ENCODE assay signal across 9 cellular contexts in genomic region chr1:15410884-15411245, GRCh38. TPM values are rescaled to one million over a fixed set of nuclear protein-coding genes. Genes with fewer than 3 reads are reported as not detected.
DNase-seq lines count a peak whose midpoint lies in the region; ATAC-seq, FAIRE-seq and TF ChIP-seq lines count a peak whose summit lies in the region.
"Had no signal": no experiment of that assay in that cellular context is flagged by ENCODE, and none has a peak within 500 bp of the region (broad histone marks: within the 10 kb centered on the region; RNA-seq: fewer than 3 reads in every experiment).

No MANE protein-coding gene starts in this region.

- H3K9me3 ChIP-seq in HAP-1 (no peaks in the 10 kb centered on the region), right cardiac atrium (ENCODE audit: control insufficient read depth, low read length) (no peaks in the 10 kb centered on the region), small intestine (ENCODE audit: control insufficient read depth, low read depth) (no peaks in the 10 kb centered on the region)

- CTCF ChIA-PET in WTC11 (lab: Charles Lee), result interaction anchor here (0.6 to 1.3 kb wide), 2 partner anchors 77 to 87 kb away, joined by 5 to 21 read pairs; no protein-coding TSS in a partner anchor

- H3K27ac ChIP-seq in right cardiac atrium (ENCODE audit: low read length) (no peak overlapping the region), small intestine (ENCODE audit: low read depth in 1 of 2, low read length in 1 of 2) (peak overlapping the region; percentile 90 to 92)

- POLR2A ChIA-PET in WTC11 (lab: Charles Lee), result interaction anchor here (0.6 kb wide), 1 partner anchor 19 kb away, joined by 3 read pairs; no protein-coding TSS in a partner anchor

- intact Hi-C loops in right cardiac atrium (cut with DNase I), result no loop called here

- H3K36me3 ChIP-seq in HAP-1 (replicated peaks), result no peaks in the 10 kb centered on the region; the same call in 1 of the 2 replicates
- H3K36me3 ChIP-seq in small intestine (ENCODE audit: control insufficient read depth in 2 of 2, insufficient read depth in 2 of 2, low read length in 2 of 2), result no peaks in the 10 kb centered on the region

- no peak for DNase-seq in HAP-1 (ENCODE audit: low spot score in 2 of 2)
- no peak for DNase-seq in WTC11 (ENCODE audit: low spot score)
- DNase-seq in right cardiac atrium, result no peak
- DNase-seq in small intestine, result no peak
- DNase-seq in HCEC 1CT, result no peak
- DNase-seq in OCI-M2 (lab: John Stamatoyannopoulos, UW; ENCODE audit: unreplicated experiment), result no peak
- no peak for DNase-seq in stimulated activated CD4-positive, alpha-beta T cell treated with anti-CD3 and anti-CD28 coated beads, Interleukin-12 subunit alpha, Interleukin-12 subunit beta, amount 100 ng/mL, for 4 hours

- H3K4me3 Mint-ChIP-seq in WTC11, result peak overlapping the region; percentile 78

- WGBS in right cardiac atrium, result 56% methylated on average over 11 of the region's 11 CpGs
- WGBS in small intestine, 3 donors, result 3 to 18% (median 8%) methylated on average over 10 to 11 of the region's 11 CpGs

- H3K9me3 Mint-ChIP-seq in WTC11, result no peaks in the 10 kb centered on the region

- ATAC-seq in WTC11 (no peak), right cardiac atrium (no peak), HG03521 (IDR thresholded peaks at IDR 0.05; ENCODE audit: unreplicated experiment) (no peak)

- H3K4me1 Mint-ChIP-seq in WTC11, result peaks cover 24% of the 10 kb centered on the region

- in situ Hi-C loops in HAP-1 (cut with MboI; ENCODE audit: low sequenced_read_pairs), result no loop called here

- H3K4me1 ChIP-seq in HAP-1 (peaks cover 4% of the 10 kb centered on the region), right cardiac atrium (ENCODE audit: control insufficient read depth, insufficient read depth, low read length) (peaks cover 2% of the 10 kb centered on the region), small intestine (ENCODE audit: control insufficient read depth in 2 of 2, insufficient read depth in 1 of 2, low read depth in 1 of 2, low read length in 1 of 2) (peaks cover 2 to 4% of the 10 kb centered on the region in 2 donors)

- no peak for FAIRE-seq in small intestine (lab: Jason Lieb, UNC)

- H3K27me3 ChIP-seq in HAP-1 (ENCODE audit: low read depth), result no peaks in the 10 kb centered on the region
- no peaks in the 10 kb centered on the region for H3K27me3 ChIP-seq in right cardiac atrium (ENCODE audit: control insufficient read depth, insufficient read depth)
- H3K27me3 ChIP-seq in small intestine (ENCODE audit: control insufficient read depth in 2 of 2, insufficient read depth in 2 of 2, low read length in 2 of 2), result no peaks in the 10 kb centered on the region

- no peak overlapping the region for H3K27ac Mint-ChIP-seq in WTC11

- H3K27me3 Mint-ChIP-seq in WTC11 (ENCODE audit: low read depth), result peaks cover 47% of the 10 kb centered on the region

- no peak for TF ChIP-seq CTCF in WTC11 (IDR thresholded peaks at IDR 0.05)

- H3K4me3 ChIP-seq in HAP-1, result peak overlapping the region; percentile 71
- peak overlapping the region; percentile 56 for H3K4me3 ChIP-seq in right cardiac atrium (ENCODE audit: low read length)
- peak overlapping the region; percentile 93 to 97 for H3K4me3 ChIP-seq in small intestine (ENCODE audit: low read depth in 1 of 2, low read length in 2 of 2)

- no peaks in the 10 kb centered on the region for H3K36me3 Mint-ChIP-seq in WTC11

TF ChIP-seq in WTC11, 78 proteins besides CTCF, POLR2A, EP300 and RAD21:
- TF ChIP-seq MXD4 (CRISPR knock-in tag; IDR thresholded peaks at IDR 0.05; ENCODE audit: borderline replicate concordance) (no peak), FOXP4 (CRISPR knock-in tag; IDR thresholded peaks at IDR 0.05) (no peak), ZNF232 (CRISPR knock-in tag; IDR thresholded peaks at IDR 0.05) (no peak), FOXJ3 (CRISPR knock-in tag; IDR thresholded peaks at IDR 0.05; ENCODE audit: borderline replicate concordance) (no peak)

RNA-seq across cellular contexts. Expression of gene EFHD2, which starts 1.2 kb away (rescaled TPM):
- total RNA-seq in WTC11 (2021) (19.5 to 23.8 TPM (median 21.9 TPM) in 3 replicates), right cardiac atrium (10 to 100 TPM; 10.8 to 17.7 (median 14.0) TPM)
- polyA plus RNA-seq in right cardiac atrium (12.9 TPM), small intestine (100 to 1,000 TPM; 147 to 149 (median 149) TPM)

RNA-seq across cellular contexts. Expression of gene CTRC, which starts 27.4 kb away (rescaled TPM):
- 1.6 to 2.2 TPM (median 2.2 TPM) in 3 replicates for total RNA-seq in WTC11 (2021)
- 1 to 10 TPM in 1 of 4 donors, not detected in 3; 1.1 TPM for total RNA-seq in right cardiac atrium
- polyA plus RNA-seq in right cardiac atrium, result not detected
- 1 to 10 TPM in 2 of 3 donors, under 1 TPM in 1; 0.21 to 6.9 (median 3.8) TPM for polyA plus RNA-seq in small intestine
- total RNA-seq: esophagus mucosa had no signal

RNA-seq across cellular contexts. Expression of gene CELA2A, which starts 45.7 kb away (rescaled TPM):
- total RNA-seq in WTC11 (2021), result 0.83 to 1.1 TPM (median 1.1 TPM) in 3 replicates
- not detected for total RNA-seq in right cardiac atrium
- polyA plus RNA-seq in right cardiac atrium, result not detected
- 1 to 10 TPM in 2 of 3 donors, not detected in 1; 1.1 to 1.6 TPM for polyA plus RNA-seq in small intestine
